ENCODE assay signal across 1 cellular context in the genomic region with DNA sequence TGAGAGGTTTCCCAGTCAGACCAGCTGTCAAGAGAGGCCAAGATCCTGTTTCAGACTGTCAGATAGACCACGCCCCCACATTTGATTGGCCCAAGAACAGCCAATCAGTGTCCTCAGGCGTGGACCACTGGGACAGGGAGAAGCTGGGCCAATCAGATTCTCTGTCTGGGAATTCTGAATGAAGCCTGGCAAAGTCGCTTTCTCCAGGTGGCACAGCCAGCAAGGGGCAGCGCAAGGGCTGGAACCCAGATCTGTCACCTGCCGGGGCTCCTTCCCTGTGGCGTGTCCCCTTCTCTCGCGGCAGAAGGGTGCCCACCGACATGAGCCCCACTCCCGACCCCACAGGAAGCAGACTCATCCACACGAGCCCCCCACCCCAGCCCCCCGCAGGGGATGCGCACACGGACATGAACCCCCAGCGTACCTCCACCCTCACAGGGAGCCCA.
A peak's percentile ranks its signal among the peaks of the same experiment; 100 is the strongest.
TF ChIP-seq lines count a peak whose summit lies in the region.

No MANE protein-coding gene starts in this region.

TF ChIP-seq in H1, 55 proteins besides CTCF, POLR2A, EP300 and RAD21:
- TF ChIP-seq KDM5A (IDR thresholded peaks at IDR 0.05; ENCODE audit: low read length): no peak
- no peak for TF ChIP-seq JUN (IDR thresholded peaks at IDR 0.05; ENCODE audit: low read depth, low read length)
- no peak for TF ChIP-seq EGR1 (IDR thresholded peaks at IDR 0.05; ENCODE audit: borderline replicate concordance, low read depth, low read length)
- peak; percentile 83 for TF ChIP-seq SP1 (IDR thresholded peaks at IDR 0.05; ENCODE audit: low read depth, low read length)
- TF ChIP-seq SIRT6 (IDR thresholded peaks at IDR 0.05; ENCODE audit: low read length): no peak
- TF ChIP-seq RXRA (IDR thresholded peaks at IDR 0.05; ENCODE audit: insufficient read depth, low read depth, low read length): no peak
- peak; percentile 60; the same call in 1 of the 2 replicates for TF ChIP-seq CHD2 (IDR thresholded peaks at IDR 0.05; ENCODE audit: low read length)
- no peak for TF ChIP-seq CBX5 (IDR thresholded peaks at IDR 0.05; ENCODE audit: low read depth, low read length)
- TF ChIP-seq RNF2 (IDR thresholded peaks at IDR 0.05; ENCODE audit: borderline replicate concordance, low read depth, low read length, missing control alignments, poor library complexity, severe bottlenecking): no peak
- no peak for TF ChIP-seq HDAC6 (IDR thresholded peaks at IDR 0.05; ENCODE audit: low read depth, low read length)
- no peak for TF ChIP-seq FOSL1 (IDR thresholded peaks at IDR 0.05; ENCODE audit: insufficient read depth, low read depth, low read length)
- TF ChIP-seq NRF1 (IDR thresholded peaks at IDR 0.05; ENCODE audit: low read depth, low read length): no peak
- TF ChIP-seq EZH2 (IDR thresholded peaks at IDR 0.05; ENCODE audit: low read depth, low read length, severe bottlenecking): no peak
- TF ChIP-seq POU5F1 (IDR thresholded peaks at IDR 0.05; ENCODE audit: low read depth, low read length): no peak
- TF ChIP-seq, protein P1, sequence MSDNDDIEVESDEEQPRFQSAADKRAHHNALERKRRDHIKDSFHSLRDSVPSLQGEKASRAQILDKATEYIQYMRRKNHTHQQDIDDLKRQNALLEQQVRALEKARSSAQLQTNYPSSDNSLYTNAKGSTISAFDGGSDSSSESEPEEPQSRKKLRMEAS (IDR thresholded peaks at IDR 0.05): 0 out of 2 replicates have a peak, but pooled peaks have one; percentile 13
- no peak for TF ChIP-seq SIX5 (IDR thresholded peaks at IDR 0.05; ENCODE audit: low read depth, low read length)
- no peak for TF ChIP-seq CBX8 (IDR thresholded peaks at IDR 0.05; ENCODE audit: borderline replicate concordance, low read depth, low read length)
- TF ChIP-seq, protein P2, sequence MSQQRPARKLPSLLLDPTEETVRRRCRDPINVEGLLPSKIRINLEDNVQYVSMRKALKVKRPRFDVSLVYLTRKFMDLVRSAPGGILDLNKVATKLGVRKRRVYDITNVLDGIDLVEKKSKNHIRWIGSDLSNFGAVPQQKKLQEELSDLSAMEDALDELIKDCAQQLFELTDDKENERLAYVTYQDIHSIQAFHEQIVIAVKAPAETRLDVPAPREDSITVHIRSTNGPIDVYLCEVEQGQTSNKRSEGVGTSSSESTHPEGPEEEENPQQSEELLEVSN (IDR thresholded peaks at IDR 0.05): no peak
- TF ChIP-seq SIN3A (conservative IDR thresholded peaks at IDR 0.05 in 1 of 2, IDR thresholded peaks at IDR 0.05 in 1 of 2; ENCODE audit: low read depth in 1 of 2, low read length in 2 of 2): peak in 1 of 2 experiments; percentile 89; a peak in 2 of 4 replicates
- no peak for TF ChIP-seq BACH1 (IDR thresholded peaks at IDR 0.05; ENCODE audit: low read length)
